ENCODE assay signal across 9 cellular contexts in the genomic region with DNA sequence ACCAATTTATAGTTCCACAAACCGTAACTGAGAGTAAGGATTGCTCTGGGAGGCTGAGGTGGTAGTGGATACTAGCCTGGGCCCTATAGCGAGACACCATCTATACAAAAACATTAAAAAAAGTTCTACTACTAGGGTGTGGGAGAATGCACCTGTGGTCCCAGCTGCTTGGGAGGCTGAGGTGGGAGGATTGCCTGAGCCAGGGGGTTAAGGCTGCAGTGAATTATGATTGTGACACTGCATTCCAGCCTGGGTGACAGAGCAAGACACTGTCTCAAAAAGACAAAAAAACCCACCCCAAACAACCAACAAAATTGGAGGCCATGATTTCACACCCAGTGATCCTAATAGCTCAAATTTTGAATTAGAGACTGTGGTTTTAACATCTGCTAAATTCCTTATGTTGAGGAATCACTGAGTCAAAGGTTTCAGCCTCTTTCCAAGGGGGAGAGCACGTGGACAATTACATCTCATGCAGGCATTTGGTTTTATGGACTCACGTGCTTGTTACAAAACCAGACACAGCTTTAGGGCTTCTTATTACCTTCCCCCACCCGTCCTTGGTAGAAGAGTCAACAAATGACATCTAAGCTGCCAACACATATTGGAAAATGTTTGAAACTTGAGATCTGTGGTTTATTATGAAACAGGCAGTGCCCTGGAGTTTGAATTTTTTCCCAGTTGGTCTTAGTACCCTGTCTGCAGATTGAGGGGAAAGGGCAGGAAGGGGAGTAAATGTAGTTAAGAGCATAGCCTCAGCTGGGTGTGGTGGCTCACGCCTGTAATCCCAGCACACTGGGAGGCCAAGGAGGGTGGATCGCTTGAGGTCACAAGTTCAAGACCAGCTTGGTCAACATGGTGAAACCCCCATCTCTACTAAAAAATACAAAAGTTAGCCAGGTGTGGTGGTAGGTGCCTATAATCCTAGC. TPM values are rescaled to one million over a fixed set of nuclear protein-coding genes. Genes with fewer than 3 reads are reported as not detected.
DNase-seq lines count a peak whose midpoint lies in the region; ATAC-seq, FAIRE-seq and TF ChIP-seq lines count a peak whose summit lies in the region.
"Had no signal": no experiment of that assay in that cellular context is flagged by ENCODE, and none has a peak within 500 bp of the region (broad histone marks: within the 10 kb centered on the region; RNA-seq: fewer than 3 reads in every experiment).

No MANE protein-coding gene starts in this region.

- H3K27ac Mint-ChIP-seq in T-helper 2 cell treated with Interferon-gamma antibody and Interleukin-4, amounts not matched to agents 5 μg/mL and 100 μg/mL, for 36 hours: no peak overlapping the region

- peak; percentile 74 for ATAC-seq in sciatic nerve
- ATAC-seq in HG03039 (IDR thresholded peaks at IDR 0.05; ENCODE audit: unreplicated experiment): no peak
- ATAC-seq in GM21526 (IDR thresholded peaks at IDR 0.05; ENCODE audit: low FRiP score, unreplicated experiment): no peak
- ATAC-seq in heart left ventricle: no peak

- 87 to 90% (median 89%) methylated on average over 7 of the region's 7 CpGs for WGBS in heart left ventricle, 4 donors

- FAIRE-seq in H54 (lab: Jason Lieb, UNC) (peak; percentile 53), endometrium (lab: Jason Lieb, UNC) (peak; percentile 90)

- H3K36me3 Mint-ChIP-seq in T-helper 2 cell treated with Interferon-gamma antibody and Interleukin-4, amounts not matched to agents 5 μg/mL and 100 μg/mL, for 36 hours (ENCODE audit: low read depth): peaks cover 9% of the 10 kb centered on the region

- TF ChIP-seq CTCF in heart left ventricle (IDR thresholded peaks at IDR 0.05): no peak

- peaks cover 13% of the 10 kb centered on the region for H3K4me1 Mint-ChIP-seq in T-helper 2 cell treated with Interferon-gamma antibody and Interleukin-4, amounts not matched to agents 5 μg/mL and 100 μg/mL, for 36 hours (ENCODE audit: low read depth)

- DNase-seq in H54 (ENCODE audit: insufficient read length, low spot score): peak; percentile 52
- peak; percentile 43 to 71 for DNase-seq in NOMO-1 (lab: John Stamatoyannopoulos, UW; ENCODE audit: unreplicated experiment in 2 of 2)
- DNase-seq in sciatic nerve (ENCODE audit: low spot score): no peak
- no peak for DNase-seq in T-helper 2 cell treated with Interferon-gamma antibody and Interleukin-4, amounts not matched to agents 5 μg/mL and 100 μg/mL, for 36 hours (ENCODE audit: low spot score)
- DNase-seq in heart left ventricle: no peak
- DNase-seq: cortex of kidney had no signal

- H3K27me3 Mint-ChIP-seq in T-helper 2 cell treated with Interferon-gamma antibody and Interleukin-4, amounts not matched to agents 5 μg/mL and 100 μg/mL, for 36 hours (ENCODE audit: low read depth): peaks cover 6% of the 10 kb centered on the region

- no peaks in the 10 kb centered on the region for H3K4me1 ChIP-seq in heart left ventricle

- TF ChIP-seq POLR2A in H54 (IDR thresholded peaks at IDR 0.05; ENCODE audit: low read depth, low read length) (no peak), heart left ventricle (IDR thresholded peaks at IDR 0.05) (no peak)

- H3K4me3 Mint-ChIP-seq in T-helper 2 cell treated with Interferon-gamma antibody and Interleukin-4, amounts not matched to agents 5 μg/mL and 100 μg/mL, for 36 hours: no peak overlapping the region

- H3K36me3 ChIP-seq in heart left ventricle: peaks cover 0 to 15% (median 7%) of the 10 kb centered on the region in 9 donors

- no peaks in the 10 kb centered on the region for H3K9me3 Mint-ChIP-seq in T-helper 2 cell treated with Interferon-gamma antibody and Interleukin-4, amounts not matched to agents 5 μg/mL and 100 μg/mL, for 36 hours

- peak overlapping the region in 1 of 12 donors; percentile 24 for H3K27ac ChIP-seq in heart left ventricle

- no peaks in the 10 kb centered on the region for H3K9me3 ChIP-seq in heart left ventricle

- intact Hi-C loops in sciatic nerve (cut with DNase I) (no loop called here), heart left ventricle (cut with DNase I) (no loop called here)

- H3K27me3 ChIP-seq in heart left ventricle: no peaks in the 10 kb centered on the region

- H3K4me3 ChIP-seq in heart left ventricle: no peak overlapping the region

RNA-seq across cellular contexts. Expression of gene CYP2A6, which starts 18.5 kb away (rescaled TPM):
- total RNA-seq in sciatic nerve: not detected
- total RNA-seq in heart left ventricle: under 1 TPM in 1 of 9 donors, not detected in 8; 0.16 TPM
- not detected for polyA plus RNA-seq in heart left ventricle

RNA-seq across cellular contexts. Expression of gene EGLN2, which starts 32.8 kb away (rescaled TPM):
- total RNA-seq in sciatic nerve: 109 TPM
- 10 to 100 TPM; 38.1 to 85.1 (median 49.2) TPM for total RNA-seq in heart left ventricle
- polyA plus RNA-seq in heart left ventricle: 10 to 100 TPM; 53.5 to 91.8 TPM

RNA-seq across cellular contexts. Expression of gene CYP2A7, which starts 50.3 kb away (rescaled TPM):
- total RNA-seq in sciatic nerve (not detected), heart left ventricle (not detected)
- polyA plus RNA-seq in heart left ventricle: not detected

RNA-seq across cellular contexts. Expression of gene RAB4B, which starts 53.7 kb away (rescaled TPM):
- total RNA-seq in sciatic nerve (29.5 TPM), heart left ventricle (10 to 100 TPM; 12.3 to 31.3 (median 15.0) TPM)
- 10 to 100 TPM; 23.7 to 50.1 TPM for polyA plus RNA-seq in heart left ventricle

RNA-seq across cellular contexts. Expression of gene MIA, which starts 56.4 kb away (rescaled TPM):
- 173 TPM for total RNA-seq in sciatic nerve
- 1 to 10 TPM in 2 of 9 donors, under 1 TPM in 2, not detected in 5; 0.72 to 3.0 (median 0.99) TPM for total RNA-seq in heart left ventricle
- 1 to 10 TPM in 1 of 2 donors, under 1 TPM in 1; 0.99 to 1.0 TPM for polyA plus RNA-seq in heart left ventricle

Comparison
In these comparisons a context has a peak if more than half of its experiments do, and no peak if none do; other contexts are left out.
1. DNase-seq: peak in H54 (single experiment) and NOMO-1 (2 of 2); none in sciatic nerve (single experiment), T-helper 2 cell treated with Interferon-gamma antibody and Interleukin-4, amounts not matched to agents 5 μg/mL and 100 μg/mL, for 36 hours (single experiment) and heart left ventricle (0 of 5).